ENCODE assay signal across 10 cellular contexts in genomic region chr9:87464110-87464991, GRCh38. TPM values are rescaled to one million over a fixed set of nuclear protein-coding genes. Genes with fewer than 3 reads are reported as not detected.
DNase-seq lines count a peak whose midpoint lies in the region; ATAC-seq and TF ChIP-seq lines count a peak whose summit lies in the region.
"Had no signal": no experiment of that assay in that cellular context is flagged by ENCODE, and none has a peak within 500 bp of the region (broad histone marks: within the 10 kb centered on the region; RNA-seq: fewer than 3 reads in every experiment).

No MANE protein-coding gene starts in this region.

- DNase-seq in AG08395 (ENCODE audit: low spot score) = peak; percentile 57
- DNase-seq in fibroblast of villous mesenchyme (ENCODE audit: low read depth) = peak; percentile 72
- DNase-seq in NCI-H2196 treated with DMSO at 0.1 percent for 48 hours (lab: John Stamatoyannopoulos, UW; ENCODE audit: unreplicated experiment) = no peak
- DNase-seq in NCI-H2081 treated with DMSO at 0.1 percent for 48 hours (lab: John Stamatoyannopoulos, UW) = no peak
- no peak for DNase-seq in NOMO-1 (lab: John Stamatoyannopoulos, UW; ENCODE audit: unreplicated experiment in 2 of 2)
- no peak for DNase-seq in RPMI8226
- DNase-seq: activated CD4-positive, alpha-beta T cell treated with anti-CD3 and anti-CD28 coated beads, Interleukin-2, amount 10 ng/mL, durations not matched to agents 7 days and 5 days had no signal

- no peak for TF ChIP-seq CTCF in fibroblast of villous mesenchyme (IDR thresholded peaks at IDR 0.05; ENCODE audit: insufficient read depth, low read depth, low read length)

- ATAC-seq in GM19324 (IDR thresholded peaks at IDR 0.05; ENCODE audit: low FRiP score, unreplicated experiment) (peak; percentile 60), HG03460 (IDR thresholded peaks at IDR 0.05; ENCODE audit: unreplicated experiment) (peak; percentile 56)

- no peak overlapping the region for H3K4me3 ChIP-seq in fibroblast of villous mesenchyme (ENCODE audit: low read depth, low read length)
- H3K4me3 ChIP-seq: lung had no signal

RNA-seq across cellular contexts. Expression of gene DAPK1, which starts 33.3 kb away (rescaled TPM):
- 3.9 and 8.6 TPM in 2 replicates for total RNA-seq in fibroblast of villous mesenchyme

Comparison
In these comparisons a context has a peak if more than half of its experiments do, and no peak if none do; other contexts are left out.
1. DNase-seq: peak in AG08395 (single experiment) and fibroblast of villous mesenchyme (single experiment); none in NCI-H2196 treated with DMSO at 0.1 percent for 48 hours (single experiment), NCI-H2081 treated with DMSO at 0.1 percent for 48 hours (single experiment), NOMO-1 (0 of 2) and RPMI8226 (single experiment).